ENCODE assay signal across 9 cellular contexts in the genomic region with DNA sequence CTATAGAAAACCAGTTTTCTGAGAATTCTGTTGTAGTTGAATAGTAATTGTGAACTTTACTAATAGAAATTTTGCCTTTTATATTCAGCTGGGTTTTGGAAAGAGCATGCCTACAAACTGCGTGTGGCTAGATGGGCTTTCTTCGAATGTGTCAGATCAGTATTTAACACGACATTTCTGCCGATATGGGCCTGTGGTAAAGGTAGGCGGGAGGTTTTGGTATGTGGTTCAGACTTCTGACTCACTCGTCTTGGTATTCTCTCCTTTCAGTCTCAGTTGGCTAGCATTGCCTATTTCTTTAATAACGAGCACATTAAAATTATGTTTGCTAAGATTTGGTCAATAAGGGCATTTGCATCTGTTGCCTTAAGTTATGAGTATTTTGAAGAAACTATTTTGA. TPM values are rescaled to one million over a fixed set of nuclear protein-coding genes. Genes with fewer than 3 reads are reported as not detected.
A peak's percentile ranks its signal among the peaks of the same experiment; 100 is the strongest.
DNase-seq lines count a peak whose midpoint lies in the region; ATAC-seq and TF ChIP-seq lines count a peak whose summit lies in the region.
"Had no signal": no experiment of that assay in that cellular context is flagged by ENCODE, and none has a peak within 500 bp of the region (broad histone marks: within the 10 kb centered on the region; RNA-seq: fewer than 3 reads in every experiment).

No MANE protein-coding gene starts in this region.

- no peaks in the 10 kb centered on the region for H3K4me1 Mint-ChIP-seq in nephron progenitor cell

- H3K9me3 ChIP-seq in SJSA1 (replicated peaks) (0 out of 2 replicates have a peak, but pooled peaks cover 2% of the 10 kb centered on the region), right lobe of liver (no peaks in the 10 kb centered on the region)

- TF ChIP-seq POLR2A in right lobe of liver (IDR thresholded peaks at IDR 0.05), result no peak

- H3K4me1 ChIP-seq in SJSA1 (replicated peaks), result peaks cover 42% of the 10 kb centered on the region
- peaks cover 0 to 4% (median 0%) of the 10 kb centered on the region in 4 donors for H3K4me1 ChIP-seq in right lobe of liver

- H3K4me3 ChIP-seq in SJSA1 (no peak overlapping the region), right lobe of liver (no peak overlapping the region)
- H3K4me3 ChIP-seq: cardiac muscle cell had no signal

- intact Hi-C loops in right lobe of liver (cut with DNase I), result no loop called here

- no peak overlapping the region for H3K4me3 Mint-ChIP-seq in nephron progenitor cell

- H3K9me3 Mint-ChIP-seq in nephron progenitor cell, result no peaks in the 10 kb centered on the region

- H3K27me3 Mint-ChIP-seq in nephron progenitor cell (ENCODE audit: low read depth, poor library complexity), result no peaks in the 10 kb centered on the region

- no peak for TF ChIP-seq CTCF in right lobe of liver (IDR thresholded peaks at IDR 0.05)
- TF ChIP-seq CTCF in nephron progenitor cell (IDR thresholded peaks at IDR 0.05), result no peak

- H3K27ac ChIP-seq in SJSA1, result peak overlapping the region; percentile 16; the same call in 1 of the 2 replicates
- H3K27ac ChIP-seq in right lobe of liver, result no peak overlapping the region
- H3K27ac ChIP-seq: cardiac muscle cell had no signal

- H3K36me3 Mint-ChIP-seq in nephron progenitor cell (ENCODE audit: low read depth), result peaks cover 64% of the 10 kb centered on the region

- no peaks in the 10 kb centered on the region for H3K27me3 ChIP-seq in SJSA1 (replicated peaks)
- H3K27me3 ChIP-seq in right lobe of liver, result no peaks in the 10 kb centered on the region
- H3K27me3 ChIP-seq: cardiac muscle cell had no signal

- ATAC-seq in GM21723 (IDR thresholded peaks at IDR 0.05; ENCODE audit: unreplicated experiment) (peak; percentile 72), right lobe of liver (no peak)

- H3K36me3 ChIP-seq in SJSA1 (peaks cover 74% of the 10 kb centered on the region), right lobe of liver (peaks cover 6 to 79% (median 29%) of the 10 kb centered on the region in 4 donors)

- H3K27ac Mint-ChIP-seq in nephron progenitor cell, result no peak overlapping the region

- 75% methylated on average over 7 of the region's 7 CpGs for WGBS in right lobe of liver (ENCODE audit: insufficient coverage, low coverage, low lambda C conversion rate, missing lambda C conversion rate)

- DNase-seq in AG08396 (ENCODE audit: low spot score) (peak; percentile 40), SJSA1 (ENCODE audit: low read depth in 1 of 2, low spot score in 2 of 2) (peak; percentile 62 to 63), NOMO-1 treated with DMSO at 0.1 percent for 48 hours (lab: John Stamatoyannopoulos, UW; ENCODE audit: unreplicated experiment) (no peak), right lobe of liver (no peak), nephron progenitor cell (no peak)
- DNase-seq in central memory CD4-positive, alpha-beta T cell, result peak; percentile 21
- peak; percentile 24 for DNase-seq in stimulated activated CD8-positive, alpha-beta memory T cell treated with anti-CD3 and anti-CD28 coated beads, Interleukin-15, amount 100 ng/mL, for 1 hour (ENCODE audit: low read depth)

RNA-seq across cellular contexts. Expression of a gene that starts 56.6 kb away (rescaled TPM):
- total RNA-seq in SJSA1 (2014; rRNA removed; shearing (Covaris generic)), result 26.6 and 33.6 TPM in 2 replicates
- 10 to 100 TPM in 4 of 6 experiments, 1 to 10 TPM in 2; 9.2 to 13.3 (median 11.0) TPM for total RNA-seq in right lobe of liver

Comparison
In these comparisons a context has a peak if more than half of its experiments do, and no peak if none do; other contexts are left out.
1. DNase-seq: peak in AG08396 (single experiment), SJSA1 (2 of 2), central memory CD4-positive, alpha-beta T cell (single experiment) and stimulated activated CD8-positive, alpha-beta memory T cell treated with anti-CD3 and anti-CD28 coated beads, Interleukin-15, amount 100 ng/mL, for 1 hour (single experiment); none in NOMO-1 treated with DMSO at 0.1 percent for 48 hours (single experiment), right lobe of liver (0 of 3) and nephron progenitor cell (single experiment).